7 cellular contexts compared by ENCODE assay signal in genomic region chr21:8464403-8465152, GRCh38.
DNase-seq lines count a peak whose midpoint lies in the region; ATAC-seq and TF ChIP-seq lines count a peak whose summit lies in the region.
"Not testable (repeated sequence)": the region's sequence is repeated elsewhere in the genome, so short reads cannot be mapped to it uniquely, and the experiment has no call there.

No MANE protein-coding gene starts in this region.

- intact Hi-C loops in PC-3 (cut with micrococcal nuclease); body of pancreas (cut with DNase I); mucosa of descending colon (cut with DNase I, micrococcal nuclease): not testable (repeated sequence)

- DNase-seq in PC-3, body of pancreas, mucosa of descending colon: not testable (repeated sequence)

- not testable (repeated sequence) for H3K27me3 ChIP-seq in PC-3 (ENCODE audit: low read length); body of pancreas

- not testable (repeated sequence) for H3K79me2 ChIP-seq in PC-3 (ENCODE audit: low read length)

- CTCF ChIA-PET in PC-3 (lab: Charles Lee), result not testable (repeated sequence)

- not testable (repeated sequence) for H2AFZ ChIP-seq in PC-3 (ENCODE audit: low read length)

- WGBS in body of pancreas, 2 donors, result no CpG with 5 or more reads among the region's 3 CpGs

- ATAC-seq in GM18868 (IDR thresholded peaks at IDR 0.05; ENCODE audit: unreplicated experiment), result peak; percentile 63
- peak; percentile 76 for ATAC-seq in GM21515 (IDR thresholded peaks at IDR 0.05; ENCODE audit: unreplicated experiment)
- ATAC-seq in HG02840 (IDR thresholded peaks at IDR 0.05; ENCODE audit: low FRiP score, unreplicated experiment), result peak; percentile 78
- peak; percentile 64 for ATAC-seq in HG03139 (IDR thresholded peaks at IDR 0.05; ENCODE audit: unreplicated experiment)
- peak; percentile 87 for ATAC-seq in PC-3
- ATAC-seq in body of pancreas, result peak; percentile 89
- ATAC-seq in mucosa of descending colon, result peak; percentile 92

- not testable (repeated sequence) for H3F3A ChIP-seq in PC-3 (ENCODE audit: low read length, unreplicated experiment)

- H3K4me1 ChIP-seq in PC-3 (ENCODE audit: insufficient read depth, low read length); body of pancreas; mucosa of descending colon (ENCODE audit: low read depth): not testable (repeated sequence)

- POLR2A ChIA-PET in PC-3 (lab: Charles Lee; ENCODE audit: unreplicated experiment), result not testable (repeated sequence)

- not testable (repeated sequence) for H3K36me3 ChIP-seq in PC-3 (ENCODE audit: low read depth, low read length); body of pancreas (replicated peaks in 1 of 2; ENCODE audit: insufficient read depth in 1 of 2, low read depth in 2 of 2); mucosa of descending colon (ENCODE audit: low read depth)

- H3K9me3 ChIP-seq in PC-3 (ENCODE audit: low read length); body of pancreas; mucosa of descending colon: not testable (repeated sequence)

- H3K9me2 ChIP-seq in PC-3 (replicated peaks; ENCODE audit: low read length), result not testable (repeated sequence)

- BruUV-seq in PC-3 (replicated peaks; lab: Mats Ljungman, UMichigan), result not testable (repeated sequence)

- H3K27ac ChIP-seq in PC-3 (ENCODE audit: low read length); body of pancreas: not testable (repeated sequence)

- not testable (repeated sequence) for H4K20me1 ChIP-seq in PC-3 (ENCODE audit: low read length)

- not testable (repeated sequence) for H3K9ac ChIP-seq in PC-3 (ENCODE audit: low read length)

- not testable (repeated sequence) for TF ChIP-seq POLR2A in body of pancreas (IDR thresholded peaks at IDR 0.05)

- not testable (repeated sequence) for H3K4me3 ChIP-seq in PC-3 (ENCODE audit: low read length); body of pancreas; mucosa of descending colon

- not testable (repeated sequence) for TF ChIP-seq CTCF in PC-3 (conservative IDR thresholded peaks at IDR 0.05; ENCODE audit: low read depth, low read length); body of pancreas (IDR thresholded peaks at IDR 0.05); mucosa of descending colon (IDR thresholded peaks at IDR 0.05)

- H3K4me2 ChIP-seq in PC-3 (ENCODE audit: low read length), result not testable (repeated sequence)
